ENCODE assay signal across 22 cellular contexts in the genomic region with DNA sequence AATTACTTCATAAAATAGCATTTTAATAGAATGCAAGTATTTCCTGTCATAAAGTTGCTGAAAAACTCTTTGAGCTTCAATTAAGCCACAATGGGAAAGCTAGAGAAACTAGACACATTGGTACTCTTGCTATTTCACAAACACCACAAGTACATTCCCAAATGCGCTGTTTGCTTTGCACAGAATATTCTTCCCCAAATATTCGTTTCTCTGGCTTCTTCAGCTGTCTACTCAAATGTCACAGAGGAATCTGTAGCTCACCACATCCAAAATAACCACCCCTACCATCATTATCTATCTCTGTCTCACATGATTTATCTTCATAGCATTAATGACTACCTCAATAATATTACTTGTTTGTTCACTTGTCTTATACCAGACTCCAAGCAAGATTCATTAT.
"Had no signal": no experiment of that assay in that cellular context is flagged by ENCODE, and none has a peak within 500 bp of the region (broad histone marks: within the 10 kb centered on the region; RNA-seq: fewer than 3 reads in every experiment).

No MANE protein-coding gene starts in this region.

- H3K4me3 ChIP-seq: K562, SJSA1, SK-N-MC had no signal

- DNase-seq: Kasumi-1, MV-4-11, NCI-H1048, NCI-H1105, NCI-H1417, NCI-H146, NCI-H1694 treated with DMSO at 0.1 percent for 48 hours, NCI-H1930, NCI-H2081, NCI-H2107, NCI-H2227 treated with DMSO at 0.1 percent for 48 hours, NCI-H524, NCI-H526 treated with DMSO at 0.1 percent for 48 hours, NCI-H774, Right ventricle myocardium superior, RPMI8226, SIG-M5, T-cell had no signal

- H3K4me2 ChIP-seq: KMS-11 had no signal

- H3K9ac ChIP-seq: KMS-11 had no signal

- ATAC-seq: K562, T-cell had no signal

- H3K27ac ChIP-seq: KMS-11, SJSA1, SK-N-MC had no signal

- H3K9me3 ChIP-seq: SJSA1 had no signal

- H3K4me1 ChIP-seq: SJSA1 had no signal

- H3K27me3 ChIP-seq: SJSA1 had no signal
